26 cellular contexts compared by ENCODE assay signal in the genomic region with DNA sequence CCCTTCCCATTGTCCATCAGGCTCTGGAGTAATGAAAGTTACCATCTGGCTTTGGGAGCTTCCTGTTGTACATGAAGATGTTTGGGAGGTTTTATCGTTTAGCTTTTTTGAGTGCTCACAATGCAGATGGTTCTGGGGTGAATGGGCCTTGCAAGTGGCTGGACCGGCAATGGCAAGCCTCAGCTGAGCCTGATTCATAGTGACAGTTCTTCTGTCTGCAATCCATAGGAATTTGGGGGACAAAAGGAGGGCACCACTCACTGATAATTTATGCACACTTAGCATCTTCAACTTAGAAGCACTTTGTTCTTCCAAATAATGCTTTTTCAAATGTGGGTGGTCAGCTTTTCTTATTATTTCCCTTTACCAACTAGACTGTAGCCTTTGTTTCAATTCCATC.
DNase-seq lines count a peak whose midpoint lies in the region; ATAC-seq and TF ChIP-seq lines count a peak whose summit lies in the region.
"Had no signal": no experiment of that assay in that cellular context is flagged by ENCODE, and none has a peak within 500 bp of the region (broad histone marks: within the 10 kb centered on the region; RNA-seq: fewer than 3 reads in every experiment).

No MANE protein-coding gene starts in this region.

- CTCF ChIA-PET in activated naive CD4-positive, alpha-beta T cell treated with anti-CD3 and anti-CD28 coated beads for 36 hours (lab: Charles Lee) = interaction anchor here (0.6 kb wide), 2 partner anchors 14 to 26 kb away, joined by 3 read pairs; no protein-coding TSS in a partner anchor

- 74 to 78% methylated on average over 2 of the region's 2 CpGs for WGBS in heart right ventricle, 2 donors
- WGBS in hepatocyte (ENCODE audit: low lambda C conversion rate, missing lambda C conversion rate) = 94% methylated on average over 2 of the region's 2 CpGs

- no peaks in the 10 kb centered on the region for H3K9me3 ChIP-seq in left ventricle myocardium inferior (replicated peaks)
- H3K9me3 ChIP-seq in heart right ventricle = no peaks in the 10 kb centered on the region
- no peaks in the 10 kb centered on the region for H3K9me3 ChIP-seq in hepatocyte (ENCODE audit: low read depth)
- no peaks in the 10 kb centered on the region for H3K9me3 ChIP-seq in uterus
- H3K9me3 ChIP-seq: Caco-2 had no signal

- peaks cover 3% of the 10 kb centered on the region for H3K36me3 Mint-ChIP-seq in activated naive CD4-positive, alpha-beta T cell treated with anti-CD3 and anti-CD28 coated beads for 36 hours (ENCODE audit: low read depth)

- H3K9me3 Mint-ChIP-seq in activated naive CD4-positive, alpha-beta T cell treated with anti-CD3 and anti-CD28 coated beads for 36 hours = no peaks in the 10 kb centered on the region
- H3K9me3 Mint-ChIP-seq: CD8-positive, alpha-beta T cell; H9 had no signal

- no peak overlapping the region for H3K4me3 ChIP-seq in left ventricle myocardium inferior
- H3K4me3 ChIP-seq in heart right ventricle = no peak overlapping the region
- H3K4me3 ChIP-seq in hepatocyte = no peak overlapping the region
- no peak overlapping the region for H3K4me3 ChIP-seq in rectal smooth muscle tissue (ENCODE audit: low read length)
- H3K4me3 ChIP-seq in uterus = no peak overlapping the region
- H3K4me3 ChIP-seq: K562 had no signal

- H3K27me3 ChIP-seq in left ventricle myocardium inferior (ENCODE audit: low read depth) (no peaks in the 10 kb centered on the region), heart right ventricle (no peaks in the 10 kb centered on the region), hepatocyte (no peaks in the 10 kb centered on the region), rectal smooth muscle tissue (ENCODE audit: control insufficient read depth, insufficient read depth, low read length) (no peaks in the 10 kb centered on the region), uterus (no peaks in the 10 kb centered on the region)

- no peak for ATAC-seq in heart right ventricle
- ATAC-seq: CD8-positive, alpha-beta T cell; K562; PC-3 had no signal

- no peak overlapping the region for H3K9ac ChIP-seq in rectal smooth muscle tissue (ENCODE audit: low read length)

- H3K4me1 ChIP-seq in left ventricle myocardium inferior (peaks cover 77% of the 10 kb centered on the region), heart right ventricle (peaks cover 15 to 67% (median 58%) of the 10 kb centered on the region in 9 donors), hepatocyte (ENCODE audit: insufficient read depth) (peaks cover 12% of the 10 kb centered on the region), rectal smooth muscle tissue (ENCODE audit: control insufficient read depth, insufficient read depth, low read length) (peaks cover 56% of the 10 kb centered on the region), uterus (peaks cover 3 to 4% of the 10 kb centered on the region in 2 donors)
- H3K4me1 ChIP-seq: Caco-2 had no signal

- H3K4me2 ChIP-seq in hepatocyte = no peak overlapping the region

- H4K20me1 ChIP-seq in hepatocyte (ENCODE audit: insufficient read depth, poor library complexity, severe bottlenecking) = no peaks in the 10 kb centered on the region

- H2AFZ ChIP-seq in hepatocyte = no peak overlapping the region

- DNase-seq in left ventricle myocardium inferior (no peak), heart right ventricle (no peak), hepatocyte (ENCODE audit: low spot score) (no peak), uterus (no peak), GM10266 (ENCODE audit: extremely low spot score) (no peak)
- no peak for DNase-seq in stimulated activated CD8-positive, alpha-beta memory T cell treated with anti-CD3 and anti-CD28 coated beads, Interleukin-4, amount 100 ng/mL, for 48 hours
- no peak for DNase-seq in activated naive CD4-positive, alpha-beta T cell treated with anti-CD3 and anti-CD28 coated beads for 36 hours
- DNase-seq: Caco-2; CD8-positive, alpha-beta T cell; DMS79 treated with DMSO at 0.1 percent for 48 hours; GF-D8; H9; Kasumi-1; NCI-H1105; NCI-H146; NCI-H1930; NCI-H446; NCI-H524 treated with DMSO at 0.1 percent for 48 hours; NCI-H82; NK-92 treated with Interleukin-12 subunit alpha and Interleukin-12 subunit beta, amount 100 ng/mL, for 24 hours; PC-3 had no signal

- H3K27ac ChIP-seq in left ventricle myocardium inferior (replicated peaks) = peak overlapping the region; percentile 92
- peak overlapping the region in 1 of 10 donors; percentile 9 for H3K27ac ChIP-seq in heart right ventricle
- H3K27ac ChIP-seq in hepatocyte = peak overlapping the region; percentile 11
- peak overlapping the region; percentile 12 for H3K27ac ChIP-seq in rectal smooth muscle tissue (ENCODE audit: low read depth, low read length)
- peak overlapping the region; percentile 75 to 81 for H3K27ac ChIP-seq in uterus
- H3K27ac ChIP-seq: 22Rv1, C4-2B had no signal

- intact Hi-C loops in left ventricle myocardium inferior (cut with micrococcal nuclease) = loop anchor here (10.0 kb wide), 1 partner anchor 95 kb away; no protein-coding TSS in a partner anchor
- intact Hi-C loops in heart right ventricle (cut with DNase I) = loop anchor here in 5 of 10 donors (5.0 to 10.0 kb wide), 3 partner anchors 68 to 87 kb away; no protein-coding TSS in a partner anchor
- intact Hi-C loops in uterus (cut with DNase I; ENCODE audit: low total_unique reads) = no loop called here
- intact Hi-C loops in activated naive CD4-positive, alpha-beta T cell treated with anti-CD3 and anti-CD28 coated beads for 36 hours (cut with micrococcal nuclease) = no loop called here

- TF ChIP-seq POLR2A in uterus (IDR thresholded peaks at IDR 0.05) = no peak

- no peak overlapping the region for H3K27ac Mint-ChIP-seq in activated naive CD4-positive, alpha-beta T cell treated with anti-CD3 and anti-CD28 coated beads for 36 hours
- H3K27ac Mint-ChIP-seq: B cell; CD8-positive, alpha-beta T cell had no signal

- H3K79me2 ChIP-seq in hepatocyte = no peaks in the 10 kb centered on the region

- no peaks in the 10 kb centered on the region for H3K4me1 Mint-ChIP-seq in activated naive CD4-positive, alpha-beta T cell treated with anti-CD3 and anti-CD28 coated beads for 36 hours (ENCODE audit: low read depth)
- H3K4me1 Mint-ChIP-seq: B cell had no signal

- TF ChIP-seq CTCF in left ventricle myocardium inferior (IDR thresholded peaks at IDR 0.05; ENCODE audit: borderline replicate concordance) (no peak), heart right ventricle (IDR thresholded peaks at IDR 0.05) (no peak), hepatocyte (IDR thresholded peaks at IDR 0.05; ENCODE audit: poor library complexity) (no peak), uterus (IDR thresholded peaks at IDR 0.05) (no peak), GM10266 (IDR thresholded peaks at IDR 0.05; ENCODE audit: control insufficient read depth, insufficient read depth, low read depth, missing control alignments) (no peak)

- no peaks in the 10 kb centered on the region for H3K9me2 ChIP-seq in hepatocyte (replicated peaks; ENCODE audit: insufficient read depth)

- H3K27me3 Mint-ChIP-seq in activated naive CD4-positive, alpha-beta T cell treated with anti-CD3 and anti-CD28 coated beads for 36 hours (ENCODE audit: low read depth) = no peaks in the 10 kb centered on the region
- H3K27me3 Mint-ChIP-seq: B cell had no signal

- peaks cover 27% of the 10 kb centered on the region for H3K36me3 ChIP-seq in left ventricle myocardium inferior
- peaks cover 0 to 64% (median 0%) of the 10 kb centered on the region in 9 donors for H3K36me3 ChIP-seq in heart right ventricle
- no peaks in the 10 kb centered on the region for H3K36me3 ChIP-seq in hepatocyte (replicated peaks; ENCODE audit: insufficient read depth, low read depth)
- peaks cover 3% of the 10 kb centered on the region for H3K36me3 ChIP-seq in rectal smooth muscle tissue (ENCODE audit: control insufficient read depth, insufficient read depth, low read length)
- H3K36me3 ChIP-seq in uterus = no peaks in the 10 kb centered on the region

- no peak overlapping the region for H3K4me3 Mint-ChIP-seq in activated naive CD4-positive, alpha-beta T cell treated with anti-CD3 and anti-CD28 coated beads for 36 hours
- H3K4me3 Mint-ChIP-seq: B cell; CD8-positive, alpha-beta T cell; H9 had no signal
